Comparison of ENCODE assay signal across 9 cellular contexts in the genomic region with DNA sequence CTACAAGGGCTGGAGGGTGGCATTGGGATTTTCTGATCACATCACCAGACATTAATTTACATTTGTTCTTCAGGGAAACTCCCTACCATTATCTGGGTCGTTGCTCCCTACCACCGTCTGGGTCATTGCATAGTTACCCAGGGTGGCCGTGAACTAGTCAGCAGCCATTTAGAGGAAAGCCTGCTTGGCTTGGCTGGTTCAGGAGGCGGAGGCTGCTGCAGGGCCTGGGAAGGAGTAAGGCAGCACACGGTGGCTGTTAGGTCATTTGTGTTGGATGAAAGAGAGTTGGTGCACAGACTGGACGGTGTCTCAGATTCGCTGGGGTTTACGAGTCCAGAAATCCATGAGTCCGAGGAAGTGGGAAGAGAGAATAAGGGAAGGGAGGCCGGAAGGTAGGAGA. TPM values are rescaled to one million over a fixed set of nuclear protein-coding genes. Genes with fewer than 3 reads are reported as not detected.
DNase-seq lines count a peak whose midpoint lies in the region; ATAC-seq and TF ChIP-seq lines count a peak whose summit lies in the region.
"Had no signal": no experiment of that assay in that cellular context is flagged by ENCODE, and none has a peak within 500 bp of the region (broad histone marks: within the 10 kb centered on the region; RNA-seq: fewer than 3 reads in every experiment).

No MANE protein-coding gene starts in this region.

- peak overlapping the region; percentile 62 to 67 for H3K4me3 Mint-ChIP-seq in activated T-cell treated with anti-CD3 and anti-CD28 coated beads, Interleukin-2, amount 50 U/mL, for 72 hours
- H3K4me3 Mint-ChIP-seq in activated CD4-positive, alpha-beta memory T cell treated with anti-CD3 and anti-CD28 coated beads for 36 hours, result peak overlapping the region; percentile 30

- CTCF ChIA-PET in activated CD4-positive, alpha-beta memory T cell treated with anti-CD3 and anti-CD28 coated beads for 36 hours (lab: Charles Lee), result interaction anchor here (1.1 kb wide), 1 partner anchor 251 kb away, joined by 3 read pairs; no protein-coding TSS in a partner anchor

- H3K27me3 Mint-ChIP-seq in activated T-cell treated with anti-CD3 and anti-CD28 coated beads, Interleukin-2, amount 50 U/mL, for 72 hours (ENCODE audit: low read depth), result no peaks in the 10 kb centered on the region
- H3K27me3 Mint-ChIP-seq in activated CD4-positive, alpha-beta memory T cell treated with anti-CD3 and anti-CD28 coated beads for 36 hours, result no peaks in the 10 kb centered on the region

- no peaks in the 10 kb centered on the region for H3K27me3 ChIP-seq in gastrocnemius medialis
- H3K27me3 ChIP-seq: right atrium auricular region had no signal

- H3K27ac Mint-ChIP-seq in activated T-cell treated with anti-CD3 and anti-CD28 coated beads, Interleukin-2, amount 50 U/mL, for 72 hours, result peak overlapping the region; percentile 67
- peak overlapping the region; percentile 67 for H3K27ac Mint-ChIP-seq in activated CD4-positive, alpha-beta memory T cell treated with anti-CD3 and anti-CD28 coated beads for 36 hours

- H3K4me1 Mint-ChIP-seq in activated T-cell treated with anti-CD3 and anti-CD28 coated beads, Interleukin-2, amount 50 U/mL, for 72 hours (ENCODE audit: low read depth), result peaks cover 68% of the 10 kb centered on the region
- peaks cover 77% of the 10 kb centered on the region for H3K4me1 Mint-ChIP-seq in activated CD4-positive, alpha-beta memory T cell treated with anti-CD3 and anti-CD28 coated beads for 36 hours (ENCODE audit: low read depth)

- H3K9me3 Mint-ChIP-seq in activated T-cell treated with anti-CD3 and anti-CD28 coated beads, Interleukin-2, amount 50 U/mL, for 72 hours, result no peaks in the 10 kb centered on the region
- no peaks in the 10 kb centered on the region for H3K9me3 Mint-ChIP-seq in activated CD4-positive, alpha-beta memory T cell treated with anti-CD3 and anti-CD28 coated beads for 36 hours

- intact Hi-C loops in activated CD4-positive, alpha-beta memory T cell treated with anti-CD3 and anti-CD28 coated beads for 36 hours (cut with micrococcal nuclease), result loop anchor here (2.0 kb wide), 1 partner anchor 14 kb away; no protein-coding TSS in a partner anchor
- intact Hi-C loops in gastrocnemius medialis (cut with DNase I; ENCODE audit: low total_unique reads), result no loop called here

- peaks cover 71 to 73% of the 10 kb centered on the region in 2 donors for H3K4me1 ChIP-seq in gastrocnemius medialis

- no peak for TF ChIP-seq POLR2A in gastrocnemius medialis (IDR thresholded peaks at IDR 0.05)

- DNase-seq in activated T-cell treated with anti-CD3 and anti-CD28 coated beads, Interleukin-2, amount 50 U/mL, for 72 hours, result no peak
- no peak for DNase-seq in activated T-cell treated with anti-CD3 and anti-CD28 coated beads, Interleukin-2, amount 50 U/mL, for 1 hour
- DNase-seq in activated CD4-positive, alpha-beta memory T cell treated with anti-CD3 and anti-CD28 coated beads for 36 hours, result peak; percentile 51
- no peak for DNase-seq in gastrocnemius medialis
- no peak for DNase-seq in foreskin fibroblast
- DNase-seq in NCI-H2196 (lab: John Stamatoyannopoulos, UW; ENCODE audit: unreplicated experiment), result no peak

- no peak overlapping the region for H3K4me3 ChIP-seq in gastrocnemius medialis
- H3K4me3 ChIP-seq in foreskin fibroblast (ENCODE audit: low read depth in 1 of 2, low read length in 2 of 2), result no peak overlapping the region

- no peaks in the 10 kb centered on the region for H3K9me3 ChIP-seq in gastrocnemius medialis
- H3K9me3 ChIP-seq: right atrium auricular region had no signal

- POLR2A ChIA-PET in activated CD4-positive, alpha-beta memory T cell treated with anti-CD3 and anti-CD28 coated beads for 36 hours (lab: Charles Lee), result interaction anchor here (1.0 kb wide), 1 partner anchor 14 kb away, joined by 4 read pairs; no protein-coding TSS in a partner anchor

- in situ Hi-C loops in gastrocnemius medialis (cut with MboI; ENCODE audit: low sequenced_read_pairs in 4 of 4), result loop anchor here in 2 of 4 donors (25.0 kb wide), 2 partner anchors 167 to 1483 kb away; partner anchors contain the start of gene TFB1M (in 1 of the 2)

- peaks cover 0 to 3% of the 10 kb centered on the region in 2 donors for H3K36me3 Mint-ChIP-seq in activated T-cell treated with anti-CD3 and anti-CD28 coated beads, Interleukin-2, amount 50 U/mL, for 72 hours (ENCODE audit: insufficient read depth in 2 of 2)
- H3K36me3 Mint-ChIP-seq in activated CD4-positive, alpha-beta memory T cell treated with anti-CD3 and anti-CD28 coated beads for 36 hours, result no peaks in the 10 kb centered on the region

- TF ChIP-seq CTCF in gastrocnemius medialis (IDR thresholded peaks at IDR 0.05 in 4 of 5, conservative IDR thresholded peaks at IDR 0.05 in 1 of 5), result no peak
- no peak for TF ChIP-seq CTCF in foreskin fibroblast (IDR thresholded peaks at IDR 0.05; ENCODE audit: low read depth, low read length)

- ATAC-seq in activated T-cell treated with anti-CD3 and anti-CD28 coated beads, Interleukin-2, amount 50 U/mL, for 72 hours (replicated peaks in 1 of 2), result peak; percentile 39 to 72
- ATAC-seq in HG02852 (IDR thresholded peaks at IDR 0.05; ENCODE audit: unreplicated experiment) (peak; percentile 52), gastrocnemius medialis (peak in 1 of 2 donors; percentile 34), GM19467 (IDR thresholded peaks at IDR 0.05; ENCODE audit: unreplicated experiment) (no peak)

- peak overlapping the region in 3 of 4 donors; percentile 22 to 65 (median 54) for H3K27ac ChIP-seq in gastrocnemius medialis
- H3K27ac ChIP-seq: right atrium auricular region had no signal

- H3K36me3 ChIP-seq in gastrocnemius medialis, result no peaks in the 10 kb centered on the region
- H3K36me3 ChIP-seq: right atrium auricular region had no signal

RNA-seq across cellular contexts. Expression of gene ARID1B, which starts 17.8 kb away (rescaled TPM):
- 10 to 100 TPM; 62.9 to 71.6 TPM for total RNA-seq in activated T-cell treated with anti-CD3 and anti-CD28 coated beads, Interleukin-2, amount 50 U/mL, for 72 hours
- 10 to 100 TPM; 39.0 to 41.5 TPM for total RNA-seq in activated CD4-positive, alpha-beta memory T cell treated with anti-CD3 and anti-CD28 coated beads for 36 hours
- total RNA-seq in gastrocnemius medialis, result 10 to 100 TPM; 54.9 to 75.3 (median 62.0) TPM
